10 cellular contexts compared by ENCODE assay signal in genomic region chr21:45098867-45099266, GRCh38. TPM values are rescaled to one million over a fixed set of nuclear protein-coding genes. Genes with fewer than 3 reads are reported as not detected.
DNase-seq lines count a peak whose midpoint lies in the region; ATAC-seq and TF ChIP-seq lines count a peak whose summit lies in the region.
"Had no signal": no experiment of that assay in that cellular context is flagged by ENCODE, and none has a peak within 500 bp of the region (broad histone marks: within the 10 kb centered on the region; RNA-seq: fewer than 3 reads in every experiment).

No MANE protein-coding gene starts in this region.

- peaks cover 94% of the 10 kb centered on the region for H4K20me1 ChIP-seq in BLaER1

- no peak overlapping the region for H3K4me3 ChIP-seq in BLaER1
- no peak overlapping the region for H3K4me3 ChIP-seq in H7 (ENCODE audit: insufficient read depth, low read depth, low read length)
- no peak overlapping the region for H3K4me3 ChIP-seq in SK-N-MC
- H3K4me3 ChIP-seq in right atrium auricular region = no peak overlapping the region

- peaks cover 40% of the 10 kb centered on the region for H3K36me3 ChIP-seq in BLaER1
- H3K36me3 ChIP-seq in H7 (replicated peaks; ENCODE audit: control insufficient read depth, insufficient read depth, low read length) = no peaks in the 10 kb centered on the region
- no peaks in the 10 kb centered on the region for H3K36me3 ChIP-seq in SK-N-MC (ENCODE audit: insufficient read depth, low read length)
- H3K36me3 ChIP-seq in right atrium auricular region = no peaks in the 10 kb centered on the region

- H3K4me2 ChIP-seq in BLaER1 = peak overlapping the region; percentile 26

- peaks cover 99% of the 10 kb centered on the region for H3K4me1 ChIP-seq in BLaER1
- H3K4me1 ChIP-seq in right atrium auricular region = peaks cover 0 to 94% of the 10 kb centered on the region in 2 donors

- H3K27ac ChIP-seq in BLaER1 = no peak overlapping the region
- H3K27ac ChIP-seq in SK-N-MC = peak overlapping the region; percentile 90
- no peak overlapping the region for H3K27ac ChIP-seq in right atrium auricular region

- ATAC-seq in HG02885 (IDR thresholded peaks at IDR 0.05; ENCODE audit: poor library complexity, unreplicated experiment) = no peak
- no peak for ATAC-seq in HG02870 (IDR thresholded peaks at IDR 0.05; ENCODE audit: unreplicated experiment)
- no peak for ATAC-seq in HG02973 (IDR thresholded peaks at IDR 0.05; ENCODE audit: unreplicated experiment)

- no peaks in the 10 kb centered on the region for H3K27me3 ChIP-seq in BLaER1
- H3K27me3 ChIP-seq in H7 (ENCODE audit: control insufficient read depth, insufficient read depth, low read length) = no peaks in the 10 kb centered on the region
- no peaks in the 10 kb centered on the region for H3K27me3 ChIP-seq in right atrium auricular region

- H3K9me3 ChIP-seq in BLaER1 = no peaks in the 10 kb centered on the region
- no peaks in the 10 kb centered on the region for H3K9me3 ChIP-seq in SK-N-MC (ENCODE audit: low read depth, low read length)
- H3K9me3 ChIP-seq in right atrium auricular region = no peaks in the 10 kb centered on the region

- H3K9ac ChIP-seq in BLaER1 (no peak overlapping the region), SK-N-MC (ENCODE audit: insufficient read length) (no peak overlapping the region)

- DNase-seq in H7 (peak; percentile 73), SK-N-MC (ENCODE audit: low read depth, low spot score) (no peak), right atrium auricular region (ENCODE audit: low spot score) (no peak), AG20443 (ENCODE audit: low spot score) (no peak)
- DNase-seq: activated naive CD4-positive, alpha-beta T cell treated with anti-CD3 and anti-CD28 coated beads, Interleukin-2, amount 50 U/mL, for 16 hours; NCI-H1436 had no signal

- peak; percentile 34 to 60 for TF ChIP-seq CTCF in right atrium auricular region (IDR thresholded peaks at IDR 0.05)

RNA-seq across cellular contexts. Expression of gene ADARB1, which starts 24.5 kb away (rescaled TPM):
- 5.5 and 8.0 TPM in 2 replicates for total RNA-seq in H7 (2014; rRNA removed; shearing (Covaris generic))
- total RNA-seq in right atrium auricular region = 10 to 100 TPM in 1 of 2 donors, 1 to 10 TPM in 1; 7.5 to 10.5 TPM
